ENCODE assay signal across 1 cellular context in the genomic region with DNA sequence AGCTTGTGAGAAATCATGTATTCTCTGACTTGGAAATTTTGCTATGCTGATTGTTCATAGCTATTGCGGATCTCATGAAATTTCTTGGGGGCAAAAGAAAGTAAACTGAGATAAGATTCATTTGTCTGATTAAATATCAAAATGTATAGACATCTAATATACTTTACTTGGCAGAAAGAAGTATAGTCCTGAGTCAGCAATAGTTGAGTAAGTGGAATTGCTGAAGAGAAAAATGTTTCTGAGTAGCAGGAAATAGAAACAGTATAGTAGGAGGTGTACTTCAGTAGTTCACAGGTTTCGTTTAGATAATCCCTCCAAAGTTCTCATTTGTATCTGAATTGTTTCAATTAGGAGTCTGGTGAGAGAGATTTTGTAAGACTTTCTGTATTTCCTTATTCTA.
TF ChIP-seq lines count a peak whose summit lies in the region.

No MANE protein-coding gene starts in this region.

TF ChIP-seq in K562, 482 proteins besides CTCF, POLR2A, EP300 and RAD21 (continued from another document):
- TF ChIP-seq, protein P1, sequence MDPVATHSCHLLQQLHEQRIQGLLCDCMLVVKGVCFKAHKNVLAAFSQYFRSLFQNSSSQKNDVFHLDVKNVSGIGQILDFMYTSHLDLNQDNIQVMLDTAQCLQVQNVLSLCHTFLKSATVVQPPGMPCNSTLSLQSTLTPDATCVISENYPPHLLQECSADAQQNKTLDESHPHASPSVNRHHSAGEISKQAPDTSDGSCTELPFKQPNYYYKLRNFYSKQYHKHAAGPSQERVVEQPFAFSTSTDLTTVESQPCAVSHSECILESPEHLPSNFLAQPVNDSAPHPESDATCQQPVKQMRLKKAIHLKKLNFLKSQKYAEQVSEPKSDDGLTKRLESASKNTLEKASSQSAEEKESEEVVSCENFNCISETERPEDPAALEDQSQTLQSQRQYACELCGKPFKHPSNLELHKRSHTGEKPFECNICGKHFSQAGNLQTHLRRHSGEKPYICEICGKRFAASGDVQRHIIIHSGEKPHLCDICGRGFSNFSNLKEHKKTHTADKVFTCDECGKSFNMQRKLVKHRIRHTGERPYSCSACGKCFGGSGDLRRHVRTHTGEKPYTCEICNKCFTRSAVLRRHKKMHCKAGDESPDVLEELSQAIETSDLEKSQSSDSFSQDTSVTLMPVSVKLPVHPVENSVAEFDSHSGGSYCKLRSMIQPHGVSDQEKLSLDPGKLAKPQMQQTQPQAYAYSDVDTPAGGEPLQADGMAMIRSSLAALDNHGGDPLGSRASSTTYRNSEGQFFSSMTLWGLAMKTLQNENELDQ (CRISPR knock-in tag; IDR thresholded peaks at IDR 0.05; ENCODE audit: borderline replicate concordance), result no peak
- TF ChIP-seq TRIM28 (IDR thresholded peaks at IDR 0.05) (no peak), YBX1 (IDR thresholded peaks at IDR 0.05) (no peak), BCOR (IDR thresholded peaks at IDR 0.05) (no peak), ERF (CRISPR knock-in tag; IDR thresholded peaks at IDR 0.05) (no peak), MAFF (IDR thresholded peaks at IDR 0.05; ENCODE audit: low read length) (peak; percentile 82), SMARCB1 (IDR thresholded peaks at IDR 0.05; ENCODE audit: insufficient read length, low read depth) (no peak), LARP7 (IDR thresholded peaks at IDR 0.05) (no peak), JUNB (CRISPR knock-in tag; conservative IDR thresholded peaks at IDR 0.05) (no peak), BCLAF1 (IDR thresholded peaks at IDR 0.05; ENCODE audit: borderline replicate concordance in 1 of 2, control insufficient read depth in 1 of 2, low read depth in 2 of 2, low read length in 1 of 2) (no peak)
- TF ChIP-seq, protein P2, sequence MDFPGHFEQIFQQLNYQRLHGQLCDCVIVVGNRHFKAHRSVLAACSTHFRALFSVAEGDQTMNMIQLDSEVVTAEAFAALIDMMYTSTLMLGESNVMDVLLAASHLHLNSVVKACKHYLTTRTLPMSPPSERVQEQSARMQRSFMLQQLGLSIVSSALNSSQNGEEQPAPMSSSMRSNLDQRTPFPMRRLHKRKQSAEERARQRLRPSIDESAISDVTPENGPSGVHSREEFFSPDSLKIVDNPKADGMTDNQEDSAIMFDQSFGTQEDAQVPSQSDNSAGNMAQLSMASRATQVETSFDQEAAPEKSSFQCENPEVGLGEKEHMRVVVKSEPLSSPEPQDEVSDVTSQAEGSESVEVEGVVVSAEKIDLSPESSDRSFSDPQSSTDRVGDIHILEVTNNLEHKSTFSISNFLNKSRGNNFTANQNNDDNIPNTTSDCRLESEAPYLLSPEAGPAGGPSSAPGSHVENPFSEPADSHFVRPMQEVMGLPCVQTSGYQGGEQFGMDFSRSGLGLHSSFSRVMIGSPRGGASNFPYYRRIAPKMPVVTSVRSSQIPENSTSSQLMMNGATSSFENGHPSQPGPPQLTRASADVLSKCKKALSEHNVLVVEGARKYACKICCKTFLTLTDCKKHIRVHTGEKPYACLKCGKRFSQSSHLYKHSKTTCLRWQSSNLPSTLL (IDR thresholded peaks at IDR 0.05), result no peak
- TF ChIP-seq, protein P3, sequence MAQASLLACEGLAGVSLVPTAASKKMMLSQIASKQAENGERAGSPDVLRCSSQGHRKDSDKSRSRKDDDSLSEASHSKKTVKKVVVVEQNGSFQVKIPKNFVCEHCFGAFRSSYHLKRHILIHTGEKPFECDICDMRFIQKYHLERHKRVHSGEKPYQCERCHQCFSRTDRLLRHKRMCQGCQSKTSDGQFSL (CRISPR knock-in tag; IDR thresholded peaks at IDR 0.05), result no peak
- TF ChIP-seq, protein P3 (tag; IDR thresholded peaks at IDR 0.05), result no peak
TF ChIP-seq in K562: peak in this region for 5.
